Comparison of ENCODE assay signal across 1 cellular context in the genomic region with DNA sequence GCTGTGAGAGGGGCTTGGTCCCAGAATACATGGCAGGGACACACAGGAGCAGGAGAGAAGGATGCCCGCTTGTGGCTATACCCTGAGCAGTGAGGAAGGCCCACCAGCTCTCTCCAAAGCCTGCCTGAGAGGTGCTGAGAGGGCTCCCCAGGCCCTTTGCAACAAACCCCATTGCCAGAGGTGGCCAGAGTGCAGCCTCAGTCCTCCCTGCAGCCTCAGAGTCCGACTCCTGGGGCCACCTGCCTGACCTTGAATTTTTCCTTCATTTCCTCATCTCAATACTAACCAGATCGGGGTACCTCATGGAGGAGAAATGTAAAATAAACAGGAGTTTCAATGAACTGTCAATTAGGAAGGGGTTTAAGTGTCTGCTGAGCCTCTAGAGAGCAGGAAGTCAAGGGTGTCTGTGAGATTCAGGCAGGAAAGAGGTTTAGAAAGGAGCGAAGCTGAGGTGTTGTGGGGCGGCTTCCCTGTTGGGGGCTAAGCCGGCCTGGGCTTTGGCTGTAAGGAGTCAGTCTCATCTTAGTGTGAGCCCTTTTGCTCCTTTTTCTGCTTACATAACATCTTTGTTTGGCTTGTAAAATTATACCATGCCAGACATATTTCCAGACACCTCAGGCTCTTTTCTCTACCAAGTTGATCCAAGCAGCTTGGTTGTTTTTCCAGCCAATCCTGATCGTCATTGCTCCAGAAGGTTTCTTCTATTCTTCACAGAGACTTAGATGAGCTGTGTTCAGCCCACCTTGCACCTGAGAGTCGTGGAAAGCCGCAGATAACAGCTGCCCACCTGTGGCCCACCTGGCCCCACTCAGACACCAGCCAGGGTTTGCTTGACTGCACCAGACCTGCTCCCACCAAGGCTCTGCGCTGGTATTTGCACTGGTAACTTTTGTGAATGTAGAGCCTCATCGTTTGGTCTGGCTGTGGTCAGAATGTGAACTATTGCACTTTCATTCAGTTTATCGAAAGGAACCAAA.
TF ChIP-seq lines count a peak whose summit lies in the region.

No MANE protein-coding gene starts in this region.

TF ChIP-seq in SK-N-SH treated with all-trans-retinoic acid at 6 μM for 48 hours, 23 proteins besides CTCF, POLR2A, EP300 and RAD21 (continued from another document):
- TF ChIP-seq, protein P1, sequence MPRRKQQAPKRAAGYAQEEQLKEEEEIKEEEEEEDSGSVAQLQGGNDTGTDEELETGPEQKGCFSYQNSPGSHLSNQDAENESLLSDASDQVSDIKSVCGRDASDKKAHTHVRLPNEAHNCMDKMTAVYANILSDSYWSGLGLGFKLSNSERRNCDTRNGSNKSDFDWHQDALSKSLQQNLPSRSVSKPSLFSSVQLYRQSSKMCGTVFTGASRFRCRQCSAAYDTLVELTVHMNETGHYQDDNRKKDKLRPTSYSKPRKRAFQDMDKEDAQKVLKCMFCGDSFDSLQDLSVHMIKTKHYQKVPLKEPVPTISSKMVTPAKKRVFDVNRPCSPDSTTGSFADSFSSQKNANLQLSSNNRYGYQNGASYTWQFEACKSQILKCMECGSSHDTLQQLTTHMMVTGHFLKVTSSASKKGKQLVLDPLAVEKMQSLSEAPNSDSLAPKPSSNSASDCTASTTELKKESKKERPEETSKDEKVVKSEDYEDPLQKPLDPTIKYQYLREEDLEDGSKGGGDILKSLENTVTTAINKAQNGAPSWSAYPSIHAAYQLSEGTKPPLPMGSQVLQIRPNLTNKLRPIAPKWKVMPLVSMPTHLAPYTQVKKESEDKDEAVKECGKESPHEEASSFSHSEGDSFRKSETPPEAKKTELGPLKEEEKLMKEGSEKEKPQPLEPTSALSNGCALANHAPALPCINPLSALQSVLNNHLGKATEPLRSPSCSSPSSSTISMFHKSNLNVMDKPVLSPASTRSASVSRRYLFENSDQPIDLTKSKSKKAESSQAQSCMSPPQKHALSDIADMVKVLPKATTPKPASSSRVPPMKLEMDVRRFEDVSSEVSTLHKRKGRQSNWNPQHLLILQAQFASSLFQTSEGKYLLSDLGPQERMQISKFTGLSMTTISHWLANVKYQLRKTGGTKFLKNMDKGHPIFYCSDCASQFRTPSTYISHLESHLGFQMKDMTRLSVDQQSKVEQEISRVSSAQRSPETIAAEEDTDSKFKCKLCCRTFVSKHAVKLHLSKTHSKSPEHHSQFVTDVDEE (CRISPR knock-in tag; IDR thresholded peaks at IDR 0.05), result no peak
- no peak for TF ChIP-seq ISL1 (CRISPR knock-in tag; IDR thresholded peaks at IDR 0.05)
- TF ChIP-seq SNAI2 (CRISPR knock-in tag; IDR thresholded peaks at IDR 0.05), result no peak
- no peak for TF ChIP-seq OSR1 (CRISPR knock-in tag; IDR thresholded peaks at IDR 0.05)
- no peak for TF ChIP-seq CSDC2 (CRISPR knock-in tag; IDR thresholded peaks at IDR 0.05)
- no peak for TF ChIP-seq ESRRG (CRISPR knock-in tag; IDR thresholded peaks at IDR 0.05)
- TF ChIP-seq TCF4 (CRISPR knock-in tag; IDR thresholded peaks at IDR 0.05; ENCODE audit: borderline replicate concordance), result no peak
- TF ChIP-seq ZNF70 (CRISPR knock-in tag; IDR thresholded peaks at IDR 0.05), result no peak
- TF ChIP-seq, protein P2, sequence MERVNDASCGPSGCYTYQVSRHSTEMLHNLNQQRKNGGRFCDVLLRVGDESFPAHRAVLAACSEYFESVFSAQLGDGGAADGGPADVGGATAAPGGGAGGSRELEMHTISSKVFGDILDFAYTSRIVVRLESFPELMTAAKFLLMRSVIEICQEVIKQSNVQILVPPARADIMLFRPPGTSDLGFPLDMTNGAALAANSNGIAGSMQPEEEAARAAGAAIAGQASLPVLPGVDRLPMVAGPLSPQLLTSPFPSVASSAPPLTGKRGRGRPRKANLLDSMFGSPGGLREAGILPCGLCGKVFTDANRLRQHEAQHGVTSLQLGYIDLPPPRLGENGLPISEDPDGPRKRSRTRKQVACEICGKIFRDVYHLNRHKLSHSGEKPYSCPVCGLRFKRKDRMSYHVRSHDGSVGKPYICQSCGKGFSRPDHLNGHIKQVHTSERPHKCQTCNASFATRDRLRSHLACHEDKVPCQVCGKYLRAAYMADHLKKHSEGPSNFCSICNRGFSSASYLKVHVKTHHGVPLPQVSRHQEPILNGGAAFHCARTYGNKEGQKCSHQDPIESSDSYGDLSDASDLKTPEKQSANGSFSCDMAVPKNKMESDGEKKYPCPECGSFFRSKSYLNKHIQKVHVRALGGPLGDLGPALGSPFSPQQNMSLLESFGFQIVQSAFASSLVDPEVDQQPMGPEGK (CRISPR knock-in tag; IDR thresholded peaks at IDR 0.05; ENCODE audit: borderline replicate concordance), result no peak
